ENCODE assay signal across 8 cellular contexts in genomic region chr20:20017001-20017851, GRCh38. TPM values are rescaled to one million over a fixed set of nuclear protein-coding genes. Genes with fewer than 3 reads are reported as not detected.
DNase-seq lines count a peak whose midpoint lies in the region; ATAC-seq and TF ChIP-seq lines count a peak whose summit lies in the region.

A gene with protein sequence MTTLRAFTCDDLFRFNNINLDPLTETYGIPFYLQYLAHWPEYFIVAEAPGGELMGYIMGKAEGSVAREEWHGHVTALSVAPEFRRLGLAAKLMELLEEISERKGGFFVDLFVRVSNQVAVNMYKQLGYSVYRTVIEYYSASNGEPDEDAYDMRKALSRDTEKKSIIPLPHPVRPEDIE (plus strand): TSS chr20:20017362. CDS start chr20:20017397, 35 bp downstream.

- H3K4me1 ChIP-seq in right cardiac atrium (ENCODE audit: control insufficient read depth, insufficient read depth, low read length) (peaks cover 7% of the 10 kb centered on the region), vagina (peaks cover 64% of the 10 kb centered on the region)

- H3K9me3 ChIP-seq in right cardiac atrium (ENCODE audit: control insufficient read depth, low read length) (no peaks in the 10 kb centered on the region), vagina (no peaks in the 10 kb centered on the region)

- TF ChIP-seq POLR2A in GM15510 (IDR thresholded peaks at IDR 0.05; ENCODE audit: borderline replicate concordance, extremely low read depth, insufficient read length) = peak; percentile 66
- TF ChIP-seq POLR2A in vagina (IDR thresholded peaks at IDR 0.05) = no peak

- H3K27ac ChIP-seq in right cardiac atrium (ENCODE audit: low read length) (peak within 1 kb of the TSS; percentile 39), vagina (peak within 1 kb of the TSS; percentile 81)

- peak; percentile 22 to 81 (median 59) for TF ChIP-seq CTCF in vagina (IDR thresholded peaks at IDR 0.05)

- intact Hi-C loops in right cardiac atrium (cut with DNase I) (no loop called here), vagina (cut with DNase I) (no loop called here)

- H3K36me3 ChIP-seq in vagina = no peaks in the 10 kb centered on the region

- H3K27me3 ChIP-seq in right cardiac atrium (ENCODE audit: control insufficient read depth, insufficient read depth) (no peaks in the 10 kb centered on the region), vagina (no peaks in the 10 kb centered on the region)

- WGBS in right cardiac atrium = under 1% methylated on average over 82 of the region's 82 CpGs

- ATAC-seq in HG02870 (IDR thresholded peaks at IDR 0.05; ENCODE audit: unreplicated experiment) = peak; percentile 99
- peak; percentile 98 to 99 for ATAC-seq in right cardiac atrium

- H3K4me3 ChIP-seq in right cardiac atrium (ENCODE audit: low read length) = peak within 1 kb of the TSS; percentile 63
- peak within 1 kb of the TSS; percentile 92 to 99 for H3K4me3 ChIP-seq in vagina

- DNase-seq in NCI-H146 (lab: John Stamatoyannopoulos, UW) (peak; percentile 98), T-helper 2 cell (peak; percentile 82 to 91 (median 86)), anterior cingulate cortex (lab: John Stamatoyannopoulos, UW) (peak; percentile 46 to 96 (median 90)), right cardiac atrium (peak; percentile 95 to 98 (median 97)), putamen (ENCODE audit: low spot score) (peak; percentile 92), vagina (ENCODE audit: extremely low spot score in 2 of 2) (no peak)

RNA-seq across cellular contexts. Expression of the gene that starts here (rescaled TPM):
- total RNA-seq in right cardiac atrium (10 to 100 TPM; 49.4 to 59.5 (median 54.8) TPM), vagina (28.2 TPM)
- polyA plus RNA-seq in right cardiac atrium = 82.9 TPM

Comparison
In these comparisons a context has a peak if more than half of its experiments do, and no peak if none do; other contexts are left out.
1. DNase-seq: peak in NCI-H146 (single experiment), T-helper 2 cell (5 of 5), anterior cingulate cortex (58 of 58), right cardiac atrium (3 of 3) and putamen (single experiment); none in vagina (0 of 2).